ENCODE assay signal across 1 cellular context in genomic region chr10:73991846-73992245, GRCh38.
TF ChIP-seq lines count a peak whose summit lies in the region.

No MANE protein-coding gene starts in this region.

TF ChIP-seq in K562, 482 proteins besides CTCF, POLR2A, EP300 and RAD21 (continued from another document and continues in another):
- TF ChIP-seq, protein P1, sequence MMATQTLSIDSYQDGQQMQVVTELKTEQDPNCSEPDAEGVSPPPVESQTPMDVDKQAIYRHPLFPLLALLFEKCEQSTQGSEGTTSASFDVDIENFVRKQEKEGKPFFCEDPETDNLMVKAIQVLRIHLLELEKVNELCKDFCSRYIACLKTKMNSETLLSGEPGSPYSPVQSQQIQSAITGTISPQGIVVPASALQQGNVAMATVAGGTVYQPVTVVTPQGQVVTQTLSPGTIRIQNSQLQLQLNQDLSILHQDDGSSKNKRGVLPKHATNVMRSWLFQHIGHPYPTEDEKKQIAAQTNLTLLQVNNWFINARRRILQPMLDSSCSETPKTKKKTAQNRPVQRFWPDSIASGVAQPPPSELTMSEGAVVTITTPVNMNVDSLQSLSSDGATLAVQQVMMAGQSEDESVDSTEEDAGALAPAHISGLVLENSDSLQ (IDR thresholded peaks at IDR 0.05) = peak; percentile 64
- TF ChIP-seq EZH2 (IDR thresholded peaks at IDR 0.05; ENCODE audit: borderline replicate concordance, low read depth, low read length) (no peak), HINFP (tag; conservative IDR thresholded peaks at IDR 0.05; ENCODE audit: low read depth) (peak; percentile 44; the same call in 1 of the 2 replicates), SMAD2 (IDR thresholded peaks at IDR 0.05; ENCODE audit: low read depth, low read length) (no peak), ZBTB1 (CRISPR knock-in tag; IDR thresholded peaks at IDR 0.05; ENCODE audit: borderline replicate concordance, low read depth) (no peak), CEBPZ (IDR thresholded peaks at IDR 0.05; ENCODE audit: borderline replicate concordance, low read depth, low read length) (no peak), POLR2G (IDR thresholded peaks at IDR 0.05; ENCODE audit: low read depth, low read length) (no peak), TFE3 (CRISPR knock-in tag; IDR thresholded peaks at IDR 0.05) (no peak), POLR2AphosphoS5 (IDR thresholded peaks at IDR 0.05; ENCODE audit: control insufficient read depth, insufficient read depth, low read depth, low read length) (peak; percentile 59), CREBBP (IDR thresholded peaks at IDR 0.05; ENCODE audit: low read depth, low read length) (no peak), CBFB (CRISPR knock-in tag; IDR thresholded peaks at IDR 0.05) (no peak), ZBTB17 (CRISPR knock-in tag; IDR thresholded peaks at IDR 0.05) (0 out of 2 replicates have a peak, but pooled peaks have one; percentile 36), TEAD2 (tag; IDR thresholded peaks at IDR 0.05) (no peak), ZNF436 (CRISPR knock-in tag; IDR thresholded peaks at IDR 0.05) (no peak), STAG1 (CRISPR knock-in tag; IDR thresholded peaks at IDR 0.05; ENCODE audit: borderline replicate concordance) (no peak), ATF1 (CRISPR knock-in tag; IDR thresholded peaks at IDR 0.05) (no peak), ATF1 (tag; IDR thresholded peaks at IDR 0.05) (peak; percentile 42; the same call in 1 of the 2 replicates), NCOA2 (IDR thresholded peaks at IDR 0.05; ENCODE audit: partially characterized antibody in 2 of 2) (no peak), HNRNPL (IDR thresholded peaks at IDR 0.05; ENCODE audit: low read depth, low read length) (no peak), SAFB (IDR thresholded peaks at IDR 0.05; ENCODE audit: borderline replicate concordance, low read depth, low read length) (no peak), ZNF311 (CRISPR knock-in tag; IDR thresholded peaks at IDR 0.05) (no peak), ASH1L (IDR thresholded peaks at IDR 0.05; ENCODE audit: borderline replicate concordance, low read depth, partially characterized antibody) (peak; percentile 37), ZNF143 (CRISPR knock-in tag; IDR thresholded peaks at IDR 0.05) (no peak), ZNF280B (CRISPR knock-in tag; IDR thresholded peaks at IDR 0.05) (no peak), MECOM (CRISPR knock-in tag; IDR thresholded peaks at IDR 0.05) (peak; percentile 57; the same call in 1 of the 2 replicates), ZNF778 (CRISPR knock-in tag; IDR thresholded peaks at IDR 0.05) (no peak), ZNF134 (CRISPR knock-in tag; conservative IDR thresholded peaks at IDR 0.05) (no peak), MYBL2 (IDR thresholded peaks at IDR 0.05; ENCODE audit: low read depth) (0 out of 2 replicates have a peak, but pooled peaks have one; percentile 4), MYBL2 (CRISPR knock-in tag; IDR thresholded peaks at IDR 0.05; ENCODE audit: borderline replicate concordance) (no peak), BHLHE40 (IDR thresholded peaks at IDR 0.05; ENCODE audit: low read length) (peak; percentile 60; the same call in 1 of the 2 replicates), KDM4B (IDR thresholded peaks at IDR 0.05; ENCODE audit: borderline replicate concordance in 2 of 2, low read depth in 1 of 2) (no peak), ZEB2 (IDR thresholded peaks at IDR 0.05) (peak; percentile 67), STAT5A (IDR thresholded peaks at IDR 0.05; ENCODE audit: borderline replicate concordance, low read length) (no peak), TSC22D4 (tag; IDR thresholded peaks at IDR 0.05) (no peak), ZNF263 (CRISPR knock-in tag; IDR thresholded peaks at IDR 0.05; ENCODE audit: borderline replicate concordance) (no peak), TOE1 (IDR thresholded peaks at IDR 0.05; ENCODE audit: borderline replicate concordance) (peak; percentile 64; the same call in 1 of the 2 replicates), TOE1 (CRISPR knock-in tag; IDR thresholded peaks at IDR 0.05; ENCODE audit: borderline replicate concordance, low read depth) (no peak)
- TF ChIP-seq, protein P2, sequence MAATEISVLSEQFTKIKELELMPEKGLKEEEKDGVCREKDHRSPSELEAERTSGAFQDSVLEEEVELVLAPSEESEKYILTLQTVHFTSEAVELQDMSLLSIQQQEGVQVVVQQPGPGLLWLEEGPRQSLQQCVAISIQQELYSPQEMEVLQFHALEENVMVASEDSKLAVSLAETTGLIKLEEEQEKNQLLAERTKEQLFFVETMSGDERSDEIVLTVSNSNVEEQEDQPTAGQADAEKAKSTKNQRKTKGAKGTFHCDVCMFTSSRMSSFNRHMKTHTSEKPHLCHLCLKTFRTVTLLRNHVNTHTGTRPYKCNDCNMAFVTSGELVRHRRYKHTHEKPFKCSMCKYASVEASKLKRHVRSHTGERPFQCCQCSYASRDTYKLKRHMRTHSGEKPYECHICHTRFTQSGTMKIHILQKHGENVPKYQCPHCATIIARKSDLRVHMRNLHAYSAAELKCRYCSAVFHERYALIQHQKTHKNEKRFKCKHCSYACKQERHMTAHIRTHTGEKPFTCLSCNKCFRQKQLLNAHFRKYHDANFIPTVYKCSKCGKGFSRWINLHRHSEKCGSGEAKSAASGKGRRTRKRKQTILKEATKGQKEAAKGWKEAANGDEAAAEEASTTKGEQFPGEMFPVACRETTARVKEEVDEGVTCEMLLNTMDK (IDR thresholded peaks at IDR 0.05; ENCODE audit: borderline replicate concordance, insufficient read depth, low read depth, low read length, poor library complexity, severe bottlenecking) = no peak
- TF ChIP-seq, protein P3, sequence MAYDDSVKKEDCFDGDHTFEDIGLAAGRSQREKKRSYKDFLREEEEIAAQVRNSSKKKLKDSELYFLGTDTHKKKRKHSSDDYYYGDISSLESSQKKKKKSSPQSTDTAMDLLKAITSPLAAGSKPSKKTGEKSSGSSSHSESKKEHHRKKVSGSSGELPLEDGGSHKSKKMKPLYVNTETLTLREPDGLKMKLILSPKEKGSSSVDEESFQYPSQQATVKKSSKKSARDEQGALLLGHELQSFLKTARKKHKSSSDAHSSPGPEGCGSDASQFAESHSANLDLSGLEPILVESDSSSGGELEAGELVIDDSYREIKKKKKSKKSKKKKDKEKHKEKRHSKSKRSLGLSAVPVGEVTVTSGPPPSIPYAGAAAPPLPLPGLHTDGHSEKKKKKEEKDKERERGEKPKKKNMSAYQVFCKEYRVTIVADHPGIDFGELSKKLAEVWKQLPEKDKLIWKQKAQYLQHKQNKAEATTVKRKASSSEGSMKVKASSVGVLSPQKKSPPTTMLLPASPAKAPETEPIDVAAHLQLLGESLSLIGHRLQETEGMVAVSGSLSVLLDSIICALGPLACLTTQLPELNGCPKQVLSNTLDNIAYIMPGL (CRISPR knock-in tag; IDR thresholded peaks at IDR 0.05) = no peak
- TF ChIP-seq, protein P4, sequence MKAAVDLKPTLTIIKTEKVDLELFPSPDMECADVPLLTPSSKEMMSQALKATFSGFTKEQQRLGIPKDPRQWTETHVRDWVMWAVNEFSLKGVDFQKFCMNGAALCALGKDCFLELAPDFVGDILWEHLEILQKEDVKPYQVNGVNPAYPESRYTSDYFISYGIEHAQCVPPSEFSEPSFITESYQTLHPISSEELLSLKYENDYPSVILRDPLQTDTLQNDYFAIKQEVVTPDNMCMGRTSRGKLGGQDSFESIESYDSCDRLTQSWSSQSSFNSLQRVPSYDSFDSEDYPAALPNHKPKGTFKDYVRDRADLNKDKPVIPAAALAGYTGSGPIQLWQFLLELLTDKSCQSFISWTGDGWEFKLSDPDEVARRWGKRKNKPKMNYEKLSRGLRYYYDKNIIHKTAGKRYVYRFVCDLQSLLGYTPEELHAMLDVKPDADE (conservative IDR thresholded peaks at IDR 0.05; ENCODE audit: control insufficient read depth, low read depth, low read length) = no peak
- TF ChIP-seq, protein P5, sequence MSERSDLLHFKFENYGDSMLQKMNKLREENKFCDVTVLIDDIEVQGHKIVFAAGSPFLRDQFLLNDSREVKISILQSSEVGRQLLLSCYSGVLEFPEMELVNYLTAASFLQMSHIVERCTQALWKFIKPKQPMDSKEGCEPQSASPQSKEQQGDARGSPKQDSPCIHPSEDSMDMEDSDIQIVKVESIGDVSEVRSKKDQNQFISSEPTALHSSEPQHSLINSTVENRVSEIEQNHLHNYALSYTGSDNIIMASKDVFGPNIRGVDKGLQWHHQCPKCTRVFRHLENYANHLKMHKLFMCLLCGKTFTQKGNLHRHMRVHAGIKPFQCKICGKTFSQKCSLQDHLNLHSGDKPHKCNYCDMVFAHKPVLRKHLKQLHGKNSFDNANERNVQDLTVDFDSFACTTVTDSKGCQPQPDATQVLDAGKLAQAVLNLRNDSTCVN (CRISPR knock-in tag; IDR thresholded peaks at IDR 0.05) = peak; percentile 92
- TF ChIP-seq, protein P6, sequence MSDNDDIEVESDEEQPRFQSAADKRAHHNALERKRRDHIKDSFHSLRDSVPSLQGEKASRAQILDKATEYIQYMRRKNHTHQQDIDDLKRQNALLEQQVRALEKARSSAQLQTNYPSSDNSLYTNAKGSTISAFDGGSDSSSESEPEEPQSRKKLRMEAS (CRISPR knock-in tag; IDR thresholded peaks at IDR 0.05) = peak; percentile 47
- TF ChIP-seq, protein P7, sequence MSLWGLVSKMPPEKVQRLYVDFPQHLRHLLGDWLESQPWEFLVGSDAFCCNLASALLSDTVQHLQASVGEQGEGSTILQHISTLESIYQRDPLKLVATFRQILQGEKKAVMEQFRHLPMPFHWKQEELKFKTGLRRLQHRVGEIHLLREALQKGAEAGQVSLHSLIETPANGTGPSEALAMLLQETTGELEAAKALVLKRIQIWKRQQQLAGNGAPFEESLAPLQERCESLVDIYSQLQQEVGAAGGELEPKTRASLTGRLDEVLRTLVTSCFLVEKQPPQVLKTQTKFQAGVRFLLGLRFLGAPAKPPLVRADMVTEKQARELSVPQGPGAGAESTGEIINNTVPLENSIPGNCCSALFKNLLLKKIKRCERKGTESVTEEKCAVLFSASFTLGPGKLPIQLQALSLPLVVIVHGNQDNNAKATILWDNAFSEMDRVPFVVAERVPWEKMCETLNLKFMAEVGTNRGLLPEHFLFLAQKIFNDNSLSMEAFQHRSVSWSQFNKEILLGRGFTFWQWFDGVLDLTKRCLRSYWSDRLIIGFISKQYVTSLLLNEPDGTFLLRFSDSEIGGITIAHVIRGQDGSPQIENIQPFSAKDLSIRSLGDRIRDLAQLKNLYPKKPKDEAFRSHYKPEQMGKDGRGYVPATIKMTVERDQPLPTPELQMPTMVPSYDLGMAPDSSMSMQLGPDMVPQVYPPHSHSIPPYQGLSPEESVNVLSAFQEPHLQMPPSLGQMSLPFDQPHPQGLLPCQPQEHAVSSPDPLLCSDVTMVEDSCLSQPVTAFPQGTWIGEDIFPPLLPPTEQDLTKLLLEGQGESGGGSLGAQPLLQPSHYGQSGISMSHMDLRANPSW (CRISPR knock-in tag; IDR thresholded peaks at IDR 0.05) = no peak
